Comparison of ENCODE assay signal across 9 cellular contexts in the genomic region with DNA sequence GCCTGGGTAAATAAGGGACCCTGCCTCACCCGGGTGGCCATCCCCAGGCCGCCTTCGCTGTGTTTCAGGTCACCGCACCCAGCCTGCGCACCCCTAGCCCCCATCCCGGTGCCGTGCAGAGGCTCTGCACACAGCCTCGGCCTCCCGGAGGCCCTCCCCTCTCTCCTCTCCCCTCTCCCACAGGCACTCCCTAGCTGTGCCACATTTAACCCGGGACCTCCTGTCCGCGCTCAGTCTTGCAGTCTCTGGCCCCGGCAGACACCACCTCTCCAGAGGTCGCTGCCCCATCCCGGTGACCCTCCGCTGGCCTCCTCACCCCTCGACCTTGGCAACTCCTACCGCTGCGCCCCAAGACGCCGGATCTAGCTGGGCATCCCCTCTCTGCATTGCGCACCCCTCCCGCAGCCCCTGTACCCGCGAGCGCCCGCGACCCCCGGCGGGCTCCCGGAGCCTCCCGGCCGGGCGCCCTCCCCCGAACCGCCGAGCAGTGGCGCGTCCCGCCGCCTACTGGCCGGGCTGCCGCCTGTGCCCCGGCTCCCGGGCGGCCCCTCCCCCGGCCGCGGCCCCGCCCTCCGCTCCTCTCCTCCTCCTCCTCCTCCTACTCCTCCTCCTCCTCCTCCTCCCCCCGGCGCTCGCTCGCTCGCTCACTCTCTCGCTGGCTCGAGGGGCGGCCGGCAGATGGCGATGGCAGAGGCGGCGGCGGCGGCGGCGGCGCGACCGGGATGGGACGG. TPM values are rescaled to one million over a fixed set of nuclear protein-coding genes. Genes with fewer than 3 reads are reported as not detected.
DNase-seq lines count a peak whose midpoint lies in the region; ATAC-seq and TF ChIP-seq lines count a peak whose summit lies in the region.
"Had no signal": no experiment of that assay in that cellular context is flagged by ENCODE, and none has a peak within 500 bp of the region (broad histone marks: within the 10 kb centered on the region; RNA-seq: fewer than 3 reads in every experiment).

TSS of gene TMEM132B (plus strand) at position 647 of the 731 bp plus-strand sequence.

- H3K4me1 ChIP-seq in gastroesophageal sphincter: peaks cover 0 to 46% (median 11%) of the 10 kb centered on the region in 3 donors

- H3K27ac Mint-ChIP-seq in activated T-helper 17 cell treated with anti-CD3 and anti-CD28 coated beads, Interleukin-2, amount 50 U/mL, for 72 hours: no peak within 1 kb of the TSS
- H3K27ac Mint-ChIP-seq: CD4-positive, CD25-positive, alpha-beta regulatory T cell had no signal

- peaks cover 89% of the 10 kb centered on the region for H3K27me3 ChIP-seq in gastroesophageal sphincter

- peak within 1 kb of the TSS; percentile 4 to 52 for H3K4me3 ChIP-seq in gastroesophageal sphincter

- WGBS in gastroesophageal sphincter (ENCODE audit: low coverage in 1 of 2), 2 donors: no CpG with 5 or more reads among the region's 71 CpGs

- no peak for TF ChIP-seq EP300 in gastroesophageal sphincter (IDR thresholded peaks at IDR 0.05)

- H3K9me3 ChIP-seq in gastroesophageal sphincter: no peaks in the 10 kb centered on the region

- no peak within 1 kb of the TSS for H3K4me3 Mint-ChIP-seq in activated T-helper 17 cell treated with anti-CD3 and anti-CD28 coated beads, Interleukin-2, amount 50 U/mL, for 72 hours

- H3K9me3 Mint-ChIP-seq in activated T-helper 17 cell treated with anti-CD3 and anti-CD28 coated beads, Interleukin-2, amount 50 U/mL, for 72 hours: no peaks in the 10 kb centered on the region

- H3K27ac ChIP-seq in gastroesophageal sphincter: no peak within 1 kb of the TSS

- TF ChIP-seq CTCF in gastroesophageal sphincter (IDR thresholded peaks at IDR 0.05): peak in 3 of 4 experiments; percentile 36 to 55 (median 46)

- no peaks in the 10 kb centered on the region for H3K4me1 Mint-ChIP-seq in activated T-helper 17 cell treated with anti-CD3 and anti-CD28 coated beads, Interleukin-2, amount 50 U/mL, for 72 hours

- H3K27me3 Mint-ChIP-seq in activated T-helper 17 cell treated with anti-CD3 and anti-CD28 coated beads, Interleukin-2, amount 50 U/mL, for 72 hours: peaks cover 54% of the 10 kb centered on the region

- H3K36me3 ChIP-seq in gastroesophageal sphincter: no peaks in the 10 kb centered on the region

- peak in 1 of 2 donors; percentile 9 for TF ChIP-seq POLR2A in gastroesophageal sphincter (IDR thresholded peaks at IDR 0.05)

- H3K36me3 Mint-ChIP-seq in activated T-helper 17 cell treated with anti-CD3 and anti-CD28 coated beads, Interleukin-2, amount 50 U/mL, for 72 hours (ENCODE audit: low read depth): no peaks in the 10 kb centered on the region
- H3K36me3 Mint-ChIP-seq: CD4-positive, CD25-positive, alpha-beta regulatory T cell had no signal

- DNase-seq in NCI-H1417 (lab: John Stamatoyannopoulos, UW): peak; percentile 13 to 43 (median 41)
- DNase-seq in NCI-H1417 treated with DMSO at 0.1 percent for 48 hours (lab: John Stamatoyannopoulos, UW): no peak
- DNase-seq in NCI-H510A treated with DMSO at 0.1 percent for 48 hours (lab: John Stamatoyannopoulos, UW): peak; percentile 79
- DNase-seq in occipital lobe (lab: John Stamatoyannopoulos, UW): peak; percentile 82

- ATAC-seq in HG02885 (IDR thresholded peaks at IDR 0.05; ENCODE audit: poor library complexity, unreplicated experiment) (peak; percentile 60), gastroesophageal sphincter (peak; percentile 78), HG03378 (IDR thresholded peaks at IDR 0.05; ENCODE audit: unreplicated experiment) (no peak)
- peak; percentile 58 for ATAC-seq in activated T-helper 17 cell treated with anti-CD3 and anti-CD28 coated beads, Interleukin-2, amount 50 U/mL, for 72 hours (replicated peaks)

RNA-seq across cellular contexts. Expression of gene TMEM132B, which starts in this region (rescaled TPM):
- total RNA-seq in activated T-helper 17 cell treated with anti-CD3 and anti-CD28 coated beads, Interleukin-2, amount 50 U/mL, for 72 hours: not detected
- 1 to 10 TPM; 1.7 to 3.8 (median 2.9) TPM for total RNA-seq in gastroesophageal sphincter
- 102 TPM for total RNA-seq in occipital lobe
- total RNA-seq: CD4-positive, CD25-positive, alpha-beta regulatory T cell had no signal

Comparison
In these comparisons a context has a peak if more than half of its experiments do, and no peak if none do; other contexts are left out.
1. RNA of gene TMEM132B (total RNA-seq): 102 TPM in occipital lobe (single experiment); 1.7 to 3.8 TPM in gastroesophageal sphincter and not detected in activated T-helper 17 cell treated with anti-CD3 and anti-CD28 coated beads, Interleukin-2, amount 50 U/mL, for 72 hours; every median in the first group is over 10 times any median in the second.
2. Peak in ATAC-seq in activated T-helper 17 cell treated with anti-CD3 and anti-CD28 coated beads, Interleukin-2, amount 50 U/mL, for 72 hours; RNA of the gene not detected or under 1 TPM.